Comparison of ENCODE assay signal across 12 cellular contexts in the genomic region with DNA sequence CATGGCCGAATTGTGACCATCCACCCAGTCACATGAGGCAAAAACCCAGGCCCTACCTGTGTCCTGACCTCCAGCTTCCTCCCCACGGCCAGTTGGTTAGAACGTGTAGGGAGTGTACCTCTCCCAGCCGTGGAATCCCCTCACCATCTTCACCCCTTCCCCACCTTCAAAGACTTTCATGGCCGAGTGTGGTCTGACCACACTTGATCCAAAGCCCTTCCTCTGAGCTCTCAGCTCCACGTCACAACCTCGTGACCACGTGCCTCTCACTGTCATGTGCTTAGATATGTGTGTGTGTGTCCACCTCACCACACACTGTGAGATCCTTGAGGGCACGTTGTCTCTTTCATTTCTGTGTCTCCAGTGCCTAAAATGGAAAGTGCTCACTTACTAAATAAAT. TPM values are rescaled to one million over a fixed set of nuclear protein-coding genes. Genes with fewer than 3 reads are reported as not detected.
DNase-seq lines count a peak whose midpoint lies in the region; ATAC-seq and TF ChIP-seq lines count a peak whose summit lies in the region.
"Had no signal": no experiment of that assay in that cellular context is flagged by ENCODE, and none has a peak within 500 bp of the region (broad histone marks: within the 10 kb centered on the region; RNA-seq: fewer than 3 reads in every experiment).

No MANE protein-coding gene starts in this region.

- H3K27me3 ChIP-seq in BLaER1, result no peaks in the 10 kb centered on the region
- no peaks in the 10 kb centered on the region for H3K27me3 ChIP-seq in effector memory CD4-positive, alpha-beta T cell (replicated peaks; ENCODE audit: control insufficient read depth, insufficient read depth, low read length, poor library complexity, severe bottlenecking)
- H3K27me3 ChIP-seq in foreskin keratinocyte, result no peaks in the 10 kb centered on the region

- H3K27ac ChIP-seq in BLaER1, result peak overlapping the region; percentile 95
- peak overlapping the region; percentile 65 for H3K27ac ChIP-seq in effector memory CD4-positive, alpha-beta T cell (ENCODE audit: insufficient read depth, low read length, poor library complexity, severe bottlenecking)
- no peak overlapping the region for H3K27ac ChIP-seq in foreskin keratinocyte

- H3K4me1 ChIP-seq in BLaER1 (peaks cover 94% of the 10 kb centered on the region), foreskin keratinocyte (no peaks in the 10 kb centered on the region)
- H3K4me1 ChIP-seq in effector memory CD4-positive, alpha-beta T cell (ENCODE audit: control insufficient read depth, insufficient read depth, low read length, poor library complexity, severe bottlenecking), result peaks cover 72% of the 10 kb centered on the region

- no peaks in the 10 kb centered on the region for H3K9me3 ChIP-seq in BLaER1
- no peaks in the 10 kb centered on the region for H3K9me3 ChIP-seq in effector memory CD4-positive, alpha-beta T cell (ENCODE audit: control insufficient read depth, low read length)

- no peaks in the 10 kb centered on the region for H4K20me1 ChIP-seq in BLaER1

- no peak for TF ChIP-seq CTCF in WTC11 (IDR thresholded peaks at IDR 0.05)
- no peak for TF ChIP-seq CTCF in foreskin keratinocyte (conservative IDR thresholded peaks at IDR 0.05)
- TF ChIP-seq CTCF in GM13977 (IDR thresholded peaks at IDR 0.05; ENCODE audit: extremely low read depth, insufficient read depth, missing control alignments), result no peak

- ATAC-seq in GM19025 (IDR thresholded peaks at IDR 0.05; ENCODE audit: low read depth, unreplicated experiment) (peak; percentile 17), GM18858 (IDR thresholded peaks at IDR 0.05; ENCODE audit: unreplicated experiment) (no peak), WTC11 (no peak), foreskin keratinocyte (no peak)
- ATAC-seq: Panc1 had no signal

- TF ChIP-seq POLR2A in Raji (IDR thresholded peaks at IDR 0.05; ENCODE audit: insufficient read depth, low read depth, low read length), result peak; percentile 36; the same call in 1 of the 2 replicates

- peak overlapping the region; percentile 94 for H3K4me2 ChIP-seq in BLaER1

- in situ Hi-C loops in GM13977 (cut with MboI; ENCODE audit: low pct_unique_long_range_greater_than_20kb, low sequenced_read_pairs, unreplicated experiment), result no loop called here

- H3K9me3 Mint-ChIP-seq in WTC11, result no peaks in the 10 kb centered on the region
- H3K9me3 Mint-ChIP-seq: nephron had no signal

- peak overlapping the region; percentile 67 for H3K4me3 ChIP-seq in BLaER1
- H3K4me3 ChIP-seq in effector memory CD4-positive, alpha-beta T cell (ENCODE audit: insufficient read depth, low read depth, low read length, poor library complexity, severe bottlenecking), result no peak overlapping the region

- H3K9ac ChIP-seq in BLaER1, result peak overlapping the region; percentile 83

- peaks cover 26% of the 10 kb centered on the region for H3K36me3 ChIP-seq in BLaER1
- no peaks in the 10 kb centered on the region for H3K36me3 ChIP-seq in effector memory CD4-positive, alpha-beta T cell (ENCODE audit: control insufficient read depth, insufficient read depth, low read length)

- no peak overlapping the region for H3K27ac Mint-ChIP-seq in WTC11
- H3K27ac Mint-ChIP-seq: nephron had no signal

- no peaks in the 10 kb centered on the region for H3K36me3 Mint-ChIP-seq in WTC11

- H3K4me1 Mint-ChIP-seq in WTC11, result peaks cover 19% of the 10 kb centered on the region

- CTCF ChIA-PET in WTC11 (lab: Charles Lee), result no interaction called here

- peak; percentile 25 to 42 (median 39) for DNase-seq in effector memory CD4-positive, alpha-beta T cell
- DNase-seq in WTC11 (ENCODE audit: low spot score), result no peak
- no peak for DNase-seq in foreskin keratinocyte
- DNase-seq in GM13977 (ENCODE audit: low spot score), result no peak
- DNase-seq: C1 segment of cervical spinal cord had no signal

- no peaks in the 10 kb centered on the region; the same call in 1 of the 2 replicates for H3K27me3 Mint-ChIP-seq in WTC11 (ENCODE audit: low read depth)

- POLR2A ChIA-PET in WTC11 (lab: Charles Lee), result no interaction called here

- no peak overlapping the region for H3K4me3 Mint-ChIP-seq in WTC11
- H3K4me3 Mint-ChIP-seq: nephron had no signal

TF ChIP-seq in WTC11, 78 proteins besides CTCF, POLR2A, EP300 and RAD21:
- TF ChIP-seq ZBTB21 (CRISPR knock-in tag; IDR thresholded peaks at IDR 0.05; ENCODE audit: borderline replicate concordance) (no peak), TEAD1 (CRISPR knock-in tag; IDR thresholded peaks at IDR 0.05) (no peak), CDX4 (CRISPR knock-in tag; IDR thresholded peaks at IDR 0.05; ENCODE audit: borderline replicate concordance) (no peak), GABPB1 (CRISPR knock-in tag; IDR thresholded peaks at IDR 0.05) (no peak), NR3C1 (CRISPR knock-in tag; conservative IDR thresholded peaks at IDR 0.05; ENCODE audit: low read depth) (no peak), TEAD4 (CRISPR knock-in tag; IDR thresholded peaks at IDR 0.05) (no peak)
- TF ChIP-seq, protein P1, sequence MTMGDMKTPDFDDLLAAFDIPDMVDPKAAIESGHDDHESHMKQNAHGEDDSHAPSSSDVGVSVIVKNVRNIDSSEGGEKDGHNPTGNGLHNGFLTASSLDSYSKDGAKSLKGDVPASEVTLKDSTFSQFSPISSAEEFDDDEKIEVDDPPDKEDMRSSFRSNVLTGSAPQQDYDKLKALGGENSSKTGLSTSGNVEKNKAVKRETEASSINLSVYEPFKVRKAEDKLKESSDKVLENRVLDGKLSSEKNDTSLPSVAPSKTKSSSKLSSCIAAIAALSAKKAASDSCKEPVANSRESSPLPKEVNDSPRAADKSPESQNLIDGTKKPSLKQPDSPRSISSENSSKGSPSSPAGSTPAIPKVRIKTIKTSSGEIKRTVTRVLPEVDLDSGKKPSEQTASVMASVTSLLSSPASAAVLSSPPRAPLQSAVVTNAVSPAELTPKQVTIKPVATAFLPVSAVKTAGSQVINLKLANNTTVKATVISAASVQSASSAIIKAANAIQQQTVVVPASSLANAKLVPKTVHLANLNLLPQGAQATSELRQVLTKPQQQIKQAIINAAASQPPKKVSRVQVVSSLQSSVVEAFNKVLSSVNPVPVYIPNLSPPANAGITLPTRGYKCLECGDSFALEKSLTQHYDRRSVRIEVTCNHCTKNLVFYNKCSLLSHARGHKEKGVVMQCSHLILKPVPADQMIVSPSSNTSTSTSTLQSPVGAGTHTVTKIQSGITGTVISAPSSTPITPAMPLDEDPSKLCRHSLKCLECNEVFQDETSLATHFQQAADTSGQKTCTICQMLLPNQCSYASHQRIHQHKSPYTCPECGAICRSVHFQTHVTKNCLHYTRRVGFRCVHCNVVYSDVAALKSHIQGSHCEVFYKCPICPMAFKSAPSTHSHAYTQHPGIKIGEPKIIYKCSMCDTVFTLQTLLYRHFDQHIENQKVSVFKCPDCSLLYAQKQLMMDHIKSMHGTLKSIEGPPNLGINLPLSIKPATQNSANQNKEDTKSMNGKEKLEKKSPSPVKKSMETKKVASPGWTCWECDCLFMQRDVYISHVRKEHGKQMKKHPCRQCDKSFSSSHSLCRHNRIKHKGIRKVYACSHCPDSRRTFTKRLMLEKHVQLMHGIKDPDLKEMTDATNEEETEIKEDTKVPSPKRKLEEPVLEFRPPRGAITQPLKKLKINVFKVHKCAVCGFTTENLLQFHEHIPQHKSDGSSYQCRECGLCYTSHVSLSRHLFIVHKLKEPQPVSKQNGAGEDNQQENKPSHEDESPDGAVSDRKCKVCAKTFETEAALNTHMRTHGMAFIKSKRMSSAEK (CRISPR knock-in tag; IDR thresholded peaks at IDR 0.05; ENCODE audit: borderline replicate concordance), result no peak

RNA-seq across cellular contexts. Expression of gene UBE2L5, which starts 48.6 kb away (rescaled TPM):
- total RNA-seq in WTC11 (2021) (0.13 TPM in 1 of 3 replicates, not detected in the others), foreskin keratinocyte (not detected in 2 replicates)
- polyA plus RNA-seq in foreskin keratinocyte, result not detected in 2 replicates
- total RNA-seq: fibroblast of villous mesenchyme had no signal

Comparison
In these comparisons a context has a peak if more than half of its experiments do, and no peak if none do; other contexts are left out.
1. DNase-seq: peak in effector memory CD4-positive, alpha-beta T cell (3 of 3); none in WTC11 (single experiment), foreskin keratinocyte (0 of 2) and GM13977 (single experiment).